Comparison of ENCODE assay signal across 1 cellular context in genomic region chr5:132673939-132674630, GRCh38.
TF ChIP-seq lines count a peak whose summit lies in the region.

Gene IL4, plus strand, starts transcription at chr5:132673989. Its CDS starts 62 bp downstream, at chr5:132674051.

TF ChIP-seq in IMR-90, 13 proteins besides CTCF, POLR2A, EP300 and RAD21 (continued from another document):
- TF ChIP-seq RFX5 (IDR thresholded peaks at IDR 0.05; ENCODE audit: low read depth, low read length) (no peak), RCOR1 (IDR thresholded peaks at IDR 0.05; ENCODE audit: insufficient replicate concordance, low read length) (no peak), USF2 (IDR thresholded peaks at IDR 0.05; ENCODE audit: low read depth, low read length) (no peak), FOS (IDR thresholded peaks at IDR 0.05; ENCODE audit: low read depth, low read length) (no peak), MXI1 (IDR thresholded peaks at IDR 0.05; ENCODE audit: borderline replicate concordance, low read depth, low read length) (no peak), BHLHE40 (IDR thresholded peaks at IDR 0.05; ENCODE audit: low read depth, low read length) (no peak), MAFK (IDR thresholded peaks at IDR 0.05; ENCODE audit: low read depth, low read length) (no peak)
